In genomic region chr11:3149852-3150188, GRCh38 we compare ENCODE assay signal across 19 cellular contexts. TPM values are rescaled to one million over a fixed set of nuclear protein-coding genes. Genes with fewer than 3 reads are reported as not detected.
A peak's percentile ranks its signal among the peaks of the same experiment; 100 is the strongest.
DNase-seq lines count a peak whose midpoint lies in the region; ATAC-seq and TF ChIP-seq lines count a peak whose summit lies in the region.
"Had no signal": no experiment of that assay in that cellular context is flagged by ENCODE, and none has a peak within 500 bp of the region (broad histone marks: within the 10 kb centered on the region; RNA-seq: fewer than 3 reads in every experiment).

No MANE protein-coding gene starts in this region.

- peaks cover 3 to 4% of the 10 kb centered on the region in 2 donors for H3K36me3 ChIP-seq in neuronal stem cell (replicated peaks in 1 of 2; ENCODE audit: control insufficient read depth in 2 of 2, insufficient read depth in 2 of 2, low read length in 2 of 2)
- H3K36me3 ChIP-seq in ascending aorta: peaks cover 0 to 2% of the 10 kb centered on the region in 2 donors
- H3K36me3 ChIP-seq: BE2C, Peyer's patch had no signal

- no peak overlapping the region for H2BK120ac ChIP-seq in neuronal stem cell (ENCODE audit: low read depth, low read length)

- TF ChIP-seq CTCF in ascending aorta (IDR thresholded peaks at IDR 0.05): no peak

- H3K27me3 ChIP-seq in neuronal stem cell (ENCODE audit: control insufficient read depth in 3 of 3, insufficient read depth in 3 of 3, low read depth in 1 of 3, low read length in 3 of 3) (peaks cover 0 to 3% (median 0%) of the 10 kb centered on the region in 3 experiments), ascending aorta (no peaks in the 10 kb centered on the region)
- H3K27me3 ChIP-seq: BE2C, Peyer's patch had no signal

- intact Hi-C loops in Right ventricle myocardium inferior (cut with DNase I): no loop called here
- intact Hi-C loops in Right ventricle myocardium superior (cut with DNase I): no loop called here
- intact Hi-C loops in ascending aorta (cut with DNase I): no loop called here

- H2BK5ac ChIP-seq in neuronal stem cell (ENCODE audit: low read length): no peak overlapping the region

- peak overlapping the region; percentile 32 for H2AK5ac ChIP-seq in neuronal stem cell (ENCODE audit: low read depth, low read length)

- H3K4me3 ChIP-seq in neuronal stem cell (ENCODE audit: low read length in 2 of 2) (peak overlapping the region in 1 of 2 donors; percentile 66), ascending aorta (no peak overlapping the region)
- H3K4me3 ChIP-seq: Peyer's patch had no signal

- H3K9me3 Mint-ChIP-seq in central memory CD8-positive, alpha-beta T cell: no peaks in the 10 kb centered on the region
- H3K9me3 Mint-ChIP-seq: CD4-positive, alpha-beta memory T cell had no signal

- H2BK12ac ChIP-seq in neuronal stem cell (ENCODE audit: low read length): peak overlapping the region; percentile 77

- peak overlapping the region; percentile 36 for H3K9ac ChIP-seq in neuronal stem cell (ENCODE audit: low read depth, low read length, poor library complexity)
- H3K9ac ChIP-seq: KMS-11 had no signal

- H4K8ac ChIP-seq in neuronal stem cell (ENCODE audit: low read depth, low read length): no peak overlapping the region

- H2BK15ac ChIP-seq in neuronal stem cell (ENCODE audit: low read length): no peak overlapping the region

- no peaks in the 10 kb centered on the region for H3K27me3 Mint-ChIP-seq in central memory CD8-positive, alpha-beta T cell
- H3K27me3 Mint-ChIP-seq: CD4-positive, alpha-beta memory T cell had no signal

- peak overlapping the region; percentile 25 for H3K14ac ChIP-seq in neuronal stem cell (ENCODE audit: low read length)

- peak; percentile 51 for DNase-seq in Right ventricle myocardium inferior (ENCODE audit: missing footprints)
- DNase-seq in Right ventricle myocardium superior: no peak
- no peak for DNase-seq in central memory CD8-positive, alpha-beta T cell (ENCODE audit: low spot score in 2 of 2)
- no peak for DNase-seq in neuronal stem cell (ENCODE audit: low spot score)
- no peak for DNase-seq in T-helper 9 cell
- DNase-seq in ascending aorta (ENCODE audit: low spot score in 2 of 2): no peak
- DNase-seq in NAMALWA (ENCODE audit: low spot score): no peak
- DNase-seq: BE2C; DMS153; GF-D8; HCEC 1CT; MV-4-11; NCI-H1930; NCI-H446 treated with DMSO at 0.1 percent for 48 hours; NCI-H69; NK-92 treated with Interleukin-12 subunit alpha and Interleukin-12 subunit beta, amount 100 ng/mL, for 24 hours; Peyer's patch had no signal

- peaks cover 9% of the 10 kb centered on the region for H3K79me1 ChIP-seq in neuronal stem cell (ENCODE audit: low read depth, low read length)

- H3K4ac ChIP-seq in neuronal stem cell (ENCODE audit: low read length): peak overlapping the region; percentile 47

- H3K18ac ChIP-seq in neuronal stem cell (ENCODE audit: low read length): no peak overlapping the region

- ATAC-seq in Right ventricle myocardium inferior: no peak
- ATAC-seq in Right ventricle myocardium superior (ENCODE audit: poor library complexity): no peak
- no peak for ATAC-seq in central memory CD8-positive, alpha-beta T cell (replicated peaks; ENCODE audit: extremely low read depth, poor library complexity, severe bottlenecking)

- peak overlapping the region; percentile 82 for H3K23ac ChIP-seq in neuronal stem cell (ENCODE audit: low read depth, low read length, poor library complexity)

- H4K91ac ChIP-seq in neuronal stem cell (ENCODE audit: low read depth, low read length, poor library complexity): peak overlapping the region; percentile 78

- no CpG with 5 or more reads among the region's 4 CpGs for WGBS in neuronal stem cell (ENCODE audit: extremely low coverage in 2 of 2, insufficient read length in 2 of 2, insufficient replicate concordance in 1 of 2), 2 donors

- H2AFZ ChIP-seq in neuronal stem cell (ENCODE audit: low read length): no peak overlapping the region

- no peak overlapping the region for H3K27ac ChIP-seq in neuronal stem cell (replicated peaks; ENCODE audit: low read length)
- no peak overlapping the region for H3K27ac ChIP-seq in ascending aorta
- H3K27ac ChIP-seq: KMS-11 had no signal

- H3K4me3 Mint-ChIP-seq in central memory CD8-positive, alpha-beta T cell: no peak overlapping the region
- H3K4me3 Mint-ChIP-seq: CD4-positive, alpha-beta memory T cell had no signal

- peaks cover 5% of the 10 kb centered on the region for H3K36me3 Mint-ChIP-seq in central memory CD8-positive, alpha-beta T cell (ENCODE audit: insufficient read depth)

- no peak overlapping the region for H3K4me2 ChIP-seq in neuronal stem cell (ENCODE audit: insufficient read depth, low read length, poor library complexity, severe bottlenecking)
- H3K4me2 ChIP-seq: KMS-11 had no signal

- peaks cover 36% of the 10 kb centered on the region for H3K4me1 Mint-ChIP-seq in central memory CD8-positive, alpha-beta T cell

- H3K27ac Mint-ChIP-seq in central memory CD8-positive, alpha-beta T cell (ENCODE audit: low read depth): peak overlapping the region; percentile 54
- H3K27ac Mint-ChIP-seq: CD4-positive, alpha-beta memory T cell had no signal

- H3K4me1 ChIP-seq in neuronal stem cell (ENCODE audit: control insufficient read depth in 2 of 2, insufficient read depth in 1 of 2, low read depth in 1 of 2, low read length in 2 of 2): peaks cover 22 to 26% of the 10 kb centered on the region in 2 donors
- H3K4me1 ChIP-seq in ascending aorta: peaks cover 38 to 67% of the 10 kb centered on the region in 2 donors

- H3K9me3 ChIP-seq in neuronal stem cell (replicated peaks in 1 of 2; ENCODE audit: control insufficient read depth in 2 of 2, insufficient read depth in 1 of 2, low read depth in 1 of 2, low read length in 2 of 2) (peaks cover 0 to 5% of the 10 kb centered on the region in 2 donors), ascending aorta (no peaks in the 10 kb centered on the region)
- H3K9me3 ChIP-seq: BE2C, Peyer's patch had no signal

RNA-seq across cellular contexts. Expression of gene OSBPL5, which starts 15.3 kb away (rescaled TPM):
- total RNA-seq in Right ventricle myocardium inferior (18.4 TPM), Right ventricle myocardium superior (15.3 TPM), ascending aorta (92.0 TPM)
- 9.5 TPM for polyA plus RNA-seq in neuronal stem cell (2013, experiment 1 of 2)
- 9.7 TPM for polyA plus RNA-seq in neuronal stem cell (2013, experiment 2 of 2)
